ENCODE assay signal across 10 cellular contexts in the genomic region with DNA sequence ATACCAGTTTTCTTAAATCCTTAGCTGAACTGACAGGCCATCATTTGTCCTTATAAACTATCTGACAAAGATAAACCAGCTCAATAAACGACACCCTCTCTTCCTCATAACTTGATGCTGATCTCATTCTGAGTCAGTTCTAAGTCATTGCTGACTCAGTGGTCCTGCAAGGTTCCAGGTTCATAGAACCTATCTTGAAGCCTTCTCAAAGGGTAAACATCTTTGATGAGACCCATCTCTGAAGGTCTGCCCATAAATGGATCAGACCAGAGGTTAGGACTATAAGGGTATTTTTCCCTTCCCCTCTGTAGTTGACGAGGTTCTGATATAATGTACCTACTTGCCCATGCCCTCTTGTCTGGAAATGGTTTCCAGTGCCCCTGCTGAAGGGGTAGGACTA. TPM values are rescaled to one million over a fixed set of nuclear protein-coding genes. Genes with fewer than 3 reads are reported as not detected.
DNase-seq lines count a peak whose midpoint lies in the region; ATAC-seq and TF ChIP-seq lines count a peak whose summit lies in the region.
"Had no signal": no experiment of that assay in that cellular context is flagged by ENCODE, and none has a peak within 500 bp of the region (broad histone marks: within the 10 kb centered on the region; RNA-seq: fewer than 3 reads in every experiment).

No MANE protein-coding gene starts in this region.

- peaks cover 50% of the 10 kb centered on the region for H3K4me1 Mint-ChIP-seq in activated naive CD4-positive, alpha-beta T cell treated with anti-CD3 and anti-CD28 coated beads for 36 hours (ENCODE audit: low read depth)
- peaks cover 24 to 69% of the 10 kb centered on the region in 2 donors for H3K4me1 Mint-ChIP-seq in stimulated activated naive B cell treated with anti-CD40 and anti-IgM and Interleukin-4, amounts not matched to agents 10 μg/mL and 1 μg/mL and 100 μg/mL, for 72 hours

- H3K9me3 Mint-ChIP-seq in activated naive CD4-positive, alpha-beta T cell treated with anti-CD3 and anti-CD28 coated beads for 36 hours: no peaks in the 10 kb centered on the region
- peaks cover 0 to 2% of the 10 kb centered on the region in 2 donors for H3K9me3 Mint-ChIP-seq in stimulated activated naive B cell treated with anti-CD40 and anti-IgM and Interleukin-4, amounts not matched to agents 10 μg/mL and 1 μg/mL and 100 μg/mL, for 72 hours

- H3K4me3 ChIP-seq in RWPE2 (ENCODE audit: severe bottlenecking) (no peak overlapping the region), epithelial cell of proximal tubule (ENCODE audit: low read depth, low read length) (no peak overlapping the region)

- H3K27ac ChIP-seq in RWPE2 (ENCODE audit: poor library complexity, severe bottlenecking): peak overlapping the region; percentile 62
- H3K27ac ChIP-seq: WERI-Rb-1 had no signal

- peak overlapping the region; percentile 1 for H3K4me3 Mint-ChIP-seq in activated naive CD4-positive, alpha-beta T cell treated with anti-CD3 and anti-CD28 coated beads for 36 hours
- peak overlapping the region; percentile 69 to 81 for H3K4me3 Mint-ChIP-seq in stimulated activated naive B cell treated with anti-CD40 and anti-IgM and Interleukin-4, amounts not matched to agents 10 μg/mL and 1 μg/mL and 100 μg/mL, for 72 hours

- CTCF ChIA-PET in activated naive CD4-positive, alpha-beta T cell treated with anti-CD3 and anti-CD28 coated beads for 36 hours (lab: Charles Lee): interaction anchor here (0.6 to 1.7 kb wide), 5 partner anchors 11 to 314 kb away, joined by 3 to 7 read pairs (median 4); no protein-coding TSS in a partner anchor

- intact Hi-C loops in activated naive CD4-positive, alpha-beta T cell treated with anti-CD3 and anti-CD28 coated beads for 36 hours (cut with micrococcal nuclease): loop anchor here (1.0 kb wide), 6 partner anchors 11 to 82 kb away; a partner anchor contains a TSS

- peaks cover 25% of the 10 kb centered on the region for H3K4me1 ChIP-seq in RWPE2 (ENCODE audit: insufficient read depth, poor library complexity, severe bottlenecking)

- no peaks in the 10 kb centered on the region for H3K27me3 ChIP-seq in RWPE2 (ENCODE audit: insufficient read depth, poor library complexity, severe bottlenecking)

- ATAC-seq in RWPE2 (ENCODE audit: low read depth): peak; percentile 98
- ATAC-seq in stimulated activated naive B cell treated with anti-CD40 and anti-IgM and Interleukin-4, amounts not matched to agents 10 μg/mL and 1 μg/mL and 100 μg/mL, for 72 hours (replicated peaks): peak; percentile 84 to 85

- H3K36me3 ChIP-seq in RWPE2 (ENCODE audit: low read depth): peaks cover 84% of the 10 kb centered on the region

- TF ChIP-seq CTCF in RWPE2 (IDR thresholded peaks at IDR 0.05; ENCODE audit: poor library complexity, severe bottlenecking) (no peak), epithelial cell of proximal tubule (conservative IDR thresholded peaks at IDR 0.05; ENCODE audit: low read depth, low read length) (no peak)

- no peaks in the 10 kb centered on the region for H3K9me3 ChIP-seq in RWPE2 (ENCODE audit: severe bottlenecking)

- H3K27me3 Mint-ChIP-seq in activated naive CD4-positive, alpha-beta T cell treated with anti-CD3 and anti-CD28 coated beads for 36 hours (ENCODE audit: low read depth): no peaks in the 10 kb centered on the region
- H3K27me3 Mint-ChIP-seq in stimulated activated naive B cell treated with anti-CD40 and anti-IgM and Interleukin-4, amounts not matched to agents 10 μg/mL and 1 μg/mL and 100 μg/mL, for 72 hours: no peaks in the 10 kb centered on the region

- DNase-seq in activated naive CD4-positive, alpha-beta T cell treated with anti-CD3 and anti-CD28 coated beads for 36 hours: peak; percentile 59
- DNase-seq in activated naive CD4-positive, alpha-beta T cell treated with anti-CD3 and anti-CD28 coated beads, Interleukin-2, amount 50 U/mL, for 16 hours: no peak
- no peak for DNase-seq in RWPE2 (ENCODE audit: low spot score)
- peak; percentile 70 for DNase-seq in epithelial cell of proximal tubule (ENCODE audit: low read depth)
- peak; percentile 21 for DNase-seq in stimulated activated naive B cell treated with anti-CD40 and anti-IgM and Interleukin-4, amounts not matched to agents 10 μg/mL and 1 μg/mL and 100 μg/mL, for 72 hours
- DNase-seq in H4 (ENCODE audit: low spot score): no peak
- no peak for DNase-seq in activated gamma-delta T cell treated with Interleukin-2 at 50 U/mL for 16 hours
- no peak for DNase-seq in DMS79 (lab: John Stamatoyannopoulos, UW)
- DNase-seq: DMS79 treated with DMSO at 0.1 percent for 48 hours, WERI-Rb-1 had no signal

- H3K27ac Mint-ChIP-seq in activated naive CD4-positive, alpha-beta T cell treated with anti-CD3 and anti-CD28 coated beads for 36 hours: peak overlapping the region; percentile 92
- peak overlapping the region; percentile 96 for H3K27ac Mint-ChIP-seq in stimulated activated naive B cell treated with anti-CD40 and anti-IgM and Interleukin-4, amounts not matched to agents 10 μg/mL and 1 μg/mL and 100 μg/mL, for 72 hours

- peaks cover 45% of the 10 kb centered on the region for H3K36me3 Mint-ChIP-seq in activated naive CD4-positive, alpha-beta T cell treated with anti-CD3 and anti-CD28 coated beads for 36 hours (ENCODE audit: low read depth)
- H3K36me3 Mint-ChIP-seq in stimulated activated naive B cell treated with anti-CD40 and anti-IgM and Interleukin-4, amounts not matched to agents 10 μg/mL and 1 μg/mL and 100 μg/mL, for 72 hours: peaks cover 29 to 59% of the 10 kb centered on the region in 2 donors

RNA-seq across cellular contexts. Expression of a gene that starts 11.9 kb away (rescaled TPM):
- total RNA-seq in activated naive CD4-positive, alpha-beta T cell treated with anti-CD3 and anti-CD28 coated beads for 36 hours: 10 to 100 TPM; 52.4 to 55.7 TPM
- 11.8 and 18.7 TPM in 2 replicates for total RNA-seq in epithelial cell of proximal tubule
- total RNA-seq in H4 (2014; rRNA removed; shearing (Covaris generic)): 14.1 and 35.8 TPM in 2 replicates

RNA-seq across cellular contexts. Expression of a gene that starts 28.7 kb away (rescaled TPM):
- total RNA-seq in activated naive CD4-positive, alpha-beta T cell treated with anti-CD3 and anti-CD28 coated beads for 36 hours: 10 to 100 TPM; 49.6 to 55.7 TPM
- total RNA-seq in epithelial cell of proximal tubule: 19.0 and 29.4 TPM in 2 replicates
- total RNA-seq in H4 (2014; rRNA removed; shearing (Covaris generic)): 23.3 and 34.7 TPM in 2 replicates

Comparison
In these comparisons a context has a peak if more than half of its experiments do, and no peak if none do; other contexts are left out.
1. DNase-seq: peak in activated naive CD4-positive, alpha-beta T cell treated with anti-CD3 and anti-CD28 coated beads for 36 hours (single experiment), epithelial cell of proximal tubule (single experiment) and stimulated activated naive B cell treated with anti-CD40 and anti-IgM and Interleukin-4, amounts not matched to agents 10 μg/mL and 1 μg/mL and 100 μg/mL, for 72 hours (single experiment); none in activated naive CD4-positive, alpha-beta T cell treated with anti-CD3 and anti-CD28 coated beads, Interleukin-2, amount 50 U/mL, for 16 hours (single experiment), RWPE2 (single experiment), H4 (single experiment), activated gamma-delta T cell treated with Interleukin-2 at 50 U/mL for 16 hours (single experiment) and DMS79 (single experiment).